1 cellular context compared by ENCODE assay signal in genomic region chr19:2774953-2775555, GRCh38.
TF ChIP-seq lines count a peak whose summit lies in the region.

No MANE protein-coding gene starts in this region.

TF ChIP-seq in GM12878, 131 proteins besides CTCF, POLR2A, EP300 and RAD21:
- TF ChIP-seq CHD1 (IDR thresholded peaks at IDR 0.05; ENCODE audit: low read depth, low read length) (no peak), MEF2A (IDR thresholded peaks at IDR 0.05; ENCODE audit: insufficient read depth, low read depth, low read length) (no peak), SMC3 (IDR thresholded peaks at IDR 0.05; ENCODE audit: borderline replicate concordance, low read length) (no peak), ASH2L (IDR thresholded peaks at IDR 0.05; ENCODE audit: borderline replicate concordance, low read depth) (no peak), MLLT1 (IDR thresholded peaks at IDR 0.05) (no peak), HDGF (IDR thresholded peaks at IDR 0.05) (no peak), ZBTB4 (CRISPR knock-in tag; IDR thresholded peaks at IDR 0.05) (no peak), TAF1 (IDR thresholded peaks at IDR 0.05; ENCODE audit: borderline replicate concordance, low read depth, low read length) (no peak), USF2 (IDR thresholded peaks at IDR 0.05; ENCODE audit: borderline replicate concordance, low read depth, low read length) (no peak), MYB (IDR thresholded peaks at IDR 0.05; ENCODE audit: borderline replicate concordance, low read depth, low read length) (no peak), RUNX3 (IDR thresholded peaks at IDR 0.05; ENCODE audit: low read length) (no peak), TCF12 (IDR thresholded peaks at IDR 0.05; ENCODE audit: low read depth, low read length) (no peak), ZZZ3 (IDR thresholded peaks at IDR 0.05; ENCODE audit: control insufficient read depth, insufficient read length, low read depth) (no peak), CREM (IDR thresholded peaks at IDR 0.05; ENCODE audit: low read depth) (no peak), CHD2 (IDR thresholded peaks at IDR 0.05; ENCODE audit: borderline replicate concordance, low read depth, low read length) (no peak), BCL11A (IDR thresholded peaks at IDR 0.05; ENCODE audit: low read depth, low read length) (no peak), SUPT20H (IDR thresholded peaks at IDR 0.05; ENCODE audit: borderline replicate concordance, control insufficient read depth, low read depth, low read length) (no peak), IRF3 (IDR thresholded peaks at IDR 0.05) (no peak), SRF (IDR thresholded peaks at IDR 0.05; ENCODE audit: low read depth in 2 of 2, low read length in 2 of 2) (no peak)
TF ChIP-seq in GM12878: peak in this region for 0.
